In the genomic region with DNA sequence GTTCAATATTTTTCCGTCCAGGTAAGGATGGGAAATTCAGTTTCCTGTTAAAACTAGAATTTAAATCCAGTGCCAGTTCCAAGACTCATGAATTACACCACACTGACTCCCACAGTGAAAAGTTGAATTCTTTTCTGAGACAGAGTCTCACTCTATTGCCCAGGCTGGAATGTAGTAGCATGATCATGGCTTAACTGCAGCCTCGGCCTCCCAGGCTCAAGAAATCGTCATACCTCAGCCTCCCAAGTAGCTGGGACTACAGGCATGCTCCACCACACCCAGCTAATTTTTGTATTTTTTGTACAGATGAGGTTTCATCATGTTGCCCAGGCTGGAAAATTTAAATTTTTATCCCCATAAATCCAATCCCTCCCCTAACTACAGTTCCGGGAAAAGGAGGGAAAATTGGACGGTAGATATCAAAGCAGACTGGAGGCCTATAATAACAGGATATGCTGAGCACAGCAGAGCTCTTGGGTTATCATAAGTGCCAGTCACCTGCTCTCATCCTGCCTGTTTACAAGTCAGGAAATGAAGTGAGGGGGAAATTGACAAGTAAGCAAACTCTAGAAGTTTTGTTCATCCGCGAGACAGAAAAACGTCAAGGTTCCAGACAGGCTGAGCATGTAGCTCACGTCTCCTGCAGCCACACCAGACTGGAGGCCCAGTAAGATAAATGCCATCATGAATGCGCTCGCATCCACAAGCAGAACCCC, we compare ENCODE assay signal across 15 cellular contexts.
A peak's percentile ranks its signal among the peaks of the same experiment; 100 is the strongest.
DNase-seq lines count a peak whose midpoint lies in the region; ATAC-seq and TF ChIP-seq lines count a peak whose summit lies in the region.
"Had no signal": no experiment of that assay in that cellular context is flagged by ENCODE, and none has a peak within 500 bp of the region (broad histone marks: within the 10 kb centered on the region; RNA-seq: fewer than 3 reads in every experiment).

No MANE protein-coding gene starts in this region.

- 79 to 88% (median 86%) methylated on average over 11 of the region's 11 CpGs for WGBS in ovary, 3 donors

- no peak for TF ChIP-seq CTCF in ovary (IDR thresholded peaks at IDR 0.05)

- peaks cover 3% of the 10 kb centered on the region for H3K36me3 Mint-ChIP-seq in activated naive CD4-positive, alpha-beta T cell treated with anti-CD3 and anti-CD28 coated beads, Interleukin-2, amount 10 ng/mL, durations not matched to agents 7 days and 5 days
- H3K36me3 Mint-ChIP-seq in activated naive CD4-positive, alpha-beta T cell treated with anti-CD3 and anti-CD28 coated beads, Interleukin-2, amount 50 U/mL, for 72 hours = no peaks in the 10 kb centered on the region

- CTCF ChIA-PET in activated naive CD4-positive, alpha-beta T cell treated with anti-CD3 and anti-CD28 coated beads, Interleukin-2, amount 10 ng/mL, durations not matched to agents 7 days and 5 days (lab: Charles Lee) = no interaction called here

- H3K9me3 ChIP-seq in skeletal muscle satellite cell (replicated peaks; ENCODE audit: low read length) = no peaks in the 10 kb centered on the region
- no peaks in the 10 kb centered on the region for H3K9me3 ChIP-seq in ovary
- H3K9me3 ChIP-seq: esophagus squamous epithelium, tibial artery had no signal

- ATAC-seq in activated naive CD4-positive, alpha-beta T cell treated with anti-CD3 and anti-CD28 coated beads, Interleukin-2, amount 50 U/mL, for 72 hours = no peak
- no peak for ATAC-seq in SK-N-SH treated with all-trans-retinoic acid at 6 μM for 48 hours

- DNase-seq in activated naive CD4-positive, alpha-beta T cell treated with anti-CD3 and anti-CD28 coated beads, Interleukin-2, amount 10 ng/mL, durations not matched to agents 7 days and 5 days = peak; percentile 49
- DNase-seq in activated naive CD4-positive, alpha-beta T cell treated with anti-CD3 and anti-CD28 coated beads, Interleukin-2, amount 50 U/mL, for 72 hours (ENCODE audit: low spot score in 2 of 2) = no peak
- peak in 3 of 5 donors; percentile 2 to 55 (median 6) for DNase-seq in T-helper 1 cell
- peak; percentile 59 for DNase-seq in dermis blood vessel endothelial cell
- DNase-seq in NOMO-1 treated with dmso at 0.1 percent for 144 hours (lab: John Stamatoyannopoulos, UW; ENCODE audit: unreplicated experiment) = no peak
- DNase-seq in ovary = no peak
- DNase-seq: DMS153, esophagus squamous epithelium, NCI-H2171, tibial artery had no signal

- peak overlapping the region; percentile 90 for H3K27ac Mint-ChIP-seq in activated naive CD4-positive, alpha-beta T cell treated with anti-CD3 and anti-CD28 coated beads, Interleukin-2, amount 10 ng/mL, durations not matched to agents 7 days and 5 days
- H3K27ac Mint-ChIP-seq in activated naive CD4-positive, alpha-beta T cell treated with anti-CD3 and anti-CD28 coated beads, Interleukin-2, amount 50 U/mL, for 72 hours = no peak overlapping the region

- no peak overlapping the region for H3K4me2 ChIP-seq in skeletal muscle satellite cell (ENCODE audit: low read length)
- H3K4me2 ChIP-seq: hepatocyte had no signal

- H3K4me3 Mint-ChIP-seq in activated naive CD4-positive, alpha-beta T cell treated with anti-CD3 and anti-CD28 coated beads, Interleukin-2, amount 10 ng/mL, durations not matched to agents 7 days and 5 days = no peak overlapping the region
- H3K4me3 Mint-ChIP-seq: neural crest cell had no signal

- no peaks in the 10 kb centered on the region for H3K9me3 Mint-ChIP-seq in activated naive CD4-positive, alpha-beta T cell treated with anti-CD3 and anti-CD28 coated beads, Interleukin-2, amount 10 ng/mL, durations not matched to agents 7 days and 5 days
- no peaks in the 10 kb centered on the region for H3K9me3 Mint-ChIP-seq in activated naive CD4-positive, alpha-beta T cell treated with anti-CD3 and anti-CD28 coated beads, Interleukin-2, amount 50 U/mL, for 72 hours
- H3K9me3 Mint-ChIP-seq: neural crest cell had no signal

- H3K36me3 ChIP-seq in skeletal muscle satellite cell (ENCODE audit: insufficient read depth, low read length) = no peaks in the 10 kb centered on the region
- no peaks in the 10 kb centered on the region for H3K36me3 ChIP-seq in ovary
- H3K36me3 ChIP-seq: esophagus squamous epithelium, tibial artery had no signal

- H3K4me1 ChIP-seq in skeletal muscle satellite cell (ENCODE audit: control insufficient read depth, insufficient read depth, low read length) = peaks cover 17% of the 10 kb centered on the region
- no peaks in the 10 kb centered on the region for H3K4me1 ChIP-seq in ovary (ENCODE audit: insufficient read depth)
- H3K4me1 ChIP-seq: esophagus squamous epithelium, tibial artery had no signal

- peak overlapping the region; percentile 66 for H3K9ac ChIP-seq in skeletal muscle satellite cell (ENCODE audit: low read depth, low read length)

- peaks cover 42% of the 10 kb centered on the region for H3K4me1 Mint-ChIP-seq in activated naive CD4-positive, alpha-beta T cell treated with anti-CD3 and anti-CD28 coated beads, Interleukin-2, amount 10 ng/mL, durations not matched to agents 7 days and 5 days

- intact Hi-C loops in ovary (cut with DNase I) = no loop called here

- no peak for TF ChIP-seq POLR2A in ovary (IDR thresholded peaks at IDR 0.05)

- H3K4me3 ChIP-seq in skeletal muscle satellite cell (ENCODE audit: low read length) = no peak overlapping the region
- H3K4me3 ChIP-seq in ovary = no peak overlapping the region
- H3K4me3 ChIP-seq: esophagus squamous epithelium, hepatocyte, skin epidermis, tibial artery had no signal

- TF ChIP-seq EP300 in ovary (IDR thresholded peaks at IDR 0.05) = no peak

- H3K27me3 Mint-ChIP-seq in activated naive CD4-positive, alpha-beta T cell treated with anti-CD3 and anti-CD28 coated beads, Interleukin-2, amount 10 ng/mL, durations not matched to agents 7 days and 5 days = peaks cover 18% of the 10 kb centered on the region

- H3K27ac ChIP-seq in ovary = no peak overlapping the region
- H3K27ac ChIP-seq: hepatocyte, tibial artery had no signal

- H3K27me3 ChIP-seq in skeletal muscle satellite cell (ENCODE audit: control insufficient read depth, insufficient read depth, low read length) (no peaks in the 10 kb centered on the region), ovary (no peaks in the 10 kb centered on the region)
- H3K27me3 ChIP-seq: esophagus squamous epithelium, hepatocyte, tibial artery had no signal

TF ChIP-seq in SK-N-SH treated with all-trans-retinoic acid at 6 μM for 48 hours, 23 proteins besides CTCF, POLR2A, EP300 and RAD21:
- TF ChIP-seq ZFP30 (CRISPR knock-in tag; IDR thresholded peaks at IDR 0.05) (no peak), ZNF565 (CRISPR knock-in tag; conservative IDR thresholded peaks at IDR 0.05; ENCODE audit: low read depth) (no peak)

Comparison
In these comparisons a context has a peak if more than half of its experiments do, and no peak if none do; other contexts are left out.
1. DNase-seq: peak in activated naive CD4-positive, alpha-beta T cell treated with anti-CD3 and anti-CD28 coated beads, Interleukin-2, amount 10 ng/mL, durations not matched to agents 7 days and 5 days (single experiment), T-helper 1 cell (3 of 5) and dermis blood vessel endothelial cell (single experiment); none in activated naive CD4-positive, alpha-beta T cell treated with anti-CD3 and anti-CD28 coated beads, Interleukin-2, amount 50 U/mL, for 72 hours (0 of 2), NOMO-1 treated with dmso at 0.1 percent for 144 hours (single experiment) and ovary (0 of 5).